1 cellular context compared by ENCODE assay signal in the genomic region with DNA sequence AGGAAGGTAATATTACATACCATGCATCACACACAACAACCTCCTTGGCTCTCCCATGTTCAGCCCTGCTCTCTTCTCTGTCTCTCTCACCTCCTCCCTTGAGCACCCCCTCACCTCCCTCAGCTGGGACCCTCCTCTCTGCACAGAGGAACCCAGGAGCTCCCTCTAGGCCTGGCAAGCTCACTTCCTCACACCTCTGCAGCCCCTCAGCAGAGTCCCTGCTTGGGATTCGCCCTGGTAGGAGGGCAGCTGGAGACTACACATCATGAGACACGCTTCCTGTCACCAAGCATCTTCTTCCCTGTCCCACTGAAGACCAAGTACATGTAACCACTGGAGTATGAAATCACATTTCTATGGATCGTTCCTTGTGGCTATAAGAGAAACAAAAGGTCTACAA.
TF ChIP-seq lines count a peak whose summit lies in the region.

No MANE protein-coding gene starts in this region.

TF ChIP-seq in GM23338, 12 proteins besides CTCF, POLR2A, EP300 and RAD21 (continued from another document):
- TF ChIP-seq, protein P1, sequence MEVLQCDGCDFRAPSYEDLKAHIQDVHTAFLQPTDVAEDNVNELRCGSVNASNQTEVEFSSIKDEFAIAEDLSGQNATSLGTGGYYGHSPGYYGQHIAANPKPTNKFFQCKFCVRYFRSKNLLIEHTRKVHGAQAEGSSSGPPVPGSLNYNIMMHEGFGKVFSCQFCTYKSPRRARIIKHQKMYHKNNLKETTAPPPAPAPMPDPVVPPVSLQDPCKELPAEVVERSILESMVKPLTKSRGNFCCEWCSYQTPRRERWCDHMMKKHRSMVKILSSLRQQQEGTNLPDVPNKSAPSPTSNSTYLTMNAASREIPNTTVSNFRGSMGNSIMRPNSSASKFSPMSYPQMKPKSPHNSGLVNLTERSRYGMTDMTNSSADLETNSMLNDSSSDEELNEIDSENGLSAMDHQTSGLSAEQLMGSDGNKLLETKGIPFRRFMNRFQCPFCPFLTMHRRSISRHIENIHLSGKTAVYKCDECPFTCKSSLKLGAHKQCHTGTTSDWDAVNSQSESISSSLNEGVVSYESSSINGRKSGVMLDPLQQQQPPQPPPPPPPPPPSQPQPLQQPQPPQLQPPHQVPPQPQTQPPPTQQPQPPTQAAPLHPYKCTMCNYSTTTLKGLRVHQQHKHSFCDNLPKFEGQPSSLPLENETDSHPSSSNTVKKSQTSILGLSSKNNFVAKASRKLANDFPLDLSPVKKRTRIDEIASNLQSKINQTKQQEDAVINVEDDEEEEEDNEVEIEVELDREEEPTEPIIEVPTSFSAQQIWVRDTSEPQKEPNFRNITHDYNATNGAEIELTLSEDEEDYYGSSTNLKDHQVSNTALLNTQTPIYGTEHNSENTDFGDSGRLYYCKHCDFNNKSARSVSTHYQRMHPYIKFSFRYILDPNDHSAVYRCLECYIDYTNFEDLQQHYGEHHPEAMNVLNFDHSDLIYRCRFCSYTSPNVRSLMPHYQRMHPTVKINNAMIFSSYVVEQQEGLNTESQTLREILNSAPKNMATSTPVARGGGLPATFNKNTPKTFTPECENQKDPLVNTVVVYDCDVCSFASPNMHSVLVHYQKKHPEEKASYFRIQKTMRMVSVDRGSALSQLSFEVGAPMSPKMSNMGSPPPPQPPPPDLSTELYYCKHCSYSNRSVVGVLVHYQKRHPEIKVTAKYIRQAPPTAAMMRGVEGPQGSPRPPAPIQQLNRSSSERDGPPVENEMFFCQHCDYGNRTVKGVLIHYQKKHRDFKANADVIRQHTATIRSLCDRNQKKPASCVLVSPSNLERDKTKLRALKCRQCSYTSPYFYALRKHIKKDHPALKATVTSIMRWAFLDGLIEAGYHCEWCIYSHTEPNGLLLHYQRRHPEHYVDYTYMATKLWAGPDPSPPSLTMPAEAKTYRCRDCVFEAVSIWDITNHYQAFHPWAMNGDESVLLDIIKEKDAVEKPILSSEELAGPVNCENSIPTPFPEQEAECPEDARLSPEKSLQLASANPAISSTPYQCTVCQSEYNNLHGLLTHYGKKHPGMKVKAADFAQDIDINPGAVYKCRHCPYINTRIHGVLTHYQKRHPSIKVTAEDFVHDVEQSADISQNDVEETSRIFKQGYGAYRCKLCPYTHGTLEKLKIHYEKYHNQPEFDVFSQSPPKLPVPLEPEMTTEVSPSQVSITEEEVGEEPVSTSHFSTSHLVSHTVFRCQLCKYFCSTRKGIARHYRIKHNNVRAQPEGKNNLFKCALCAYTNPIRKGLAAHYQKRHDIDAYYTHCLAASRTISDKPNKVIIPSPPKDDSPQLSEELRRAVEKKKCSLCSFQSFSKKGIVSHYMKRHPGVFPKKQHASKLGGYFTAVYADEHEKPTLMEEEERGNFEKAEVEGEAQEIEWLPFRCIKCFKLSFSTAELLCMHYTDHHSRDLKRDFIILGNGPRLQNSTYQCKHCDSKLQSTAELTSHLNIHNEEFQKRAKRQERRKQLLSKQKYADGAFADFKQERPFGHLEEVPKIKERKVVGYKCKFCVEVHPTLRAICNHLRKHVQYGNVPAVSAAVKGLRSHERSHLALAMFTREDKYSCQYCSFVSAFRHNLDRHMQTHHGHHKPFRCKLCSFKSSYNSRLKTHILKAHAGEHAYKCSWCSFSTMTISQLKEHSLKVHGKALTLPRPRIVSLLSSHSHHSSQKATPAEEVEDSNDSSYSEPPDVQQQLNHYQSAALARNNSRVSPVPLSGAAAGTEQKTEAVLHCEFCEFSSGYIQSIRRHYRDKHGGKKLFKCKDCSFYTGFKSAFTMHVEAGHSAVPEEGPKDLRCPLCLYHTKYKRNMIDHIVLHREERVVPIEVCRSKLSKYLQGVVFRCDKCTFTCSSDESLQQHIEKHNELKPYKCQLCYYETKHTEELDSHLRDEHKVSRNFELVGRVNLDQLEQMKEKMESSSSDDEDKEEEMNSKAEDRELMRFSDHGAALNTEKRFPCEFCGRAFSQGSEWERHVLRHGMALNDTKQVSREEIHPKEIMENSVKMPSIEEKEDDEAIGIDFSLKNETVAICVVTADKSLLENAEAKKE (CRISPR knock-in tag; IDR thresholded peaks at IDR 0.05) = no peak
- TF ChIP-seq EZH2phosphoT487 (IDR thresholded peaks at IDR 0.05; ENCODE audit: unreplicated experiment) (no peak), ETS1 (IDR thresholded peaks at IDR 0.05) (no peak), ZNF331 (CRISPR knock-in tag; IDR thresholded peaks at IDR 0.05; ENCODE audit: low read depth) (no peak), CREB1 (CRISPR knock-in tag; IDR thresholded peaks at IDR 0.05; ENCODE audit: low read depth) (no peak), NANOG (IDR thresholded peaks at IDR 0.05; ENCODE audit: borderline replicate concordance) (no peak), POLR2AphosphoS5 (IDR thresholded peaks at IDR 0.05; ENCODE audit: low read depth) (no peak), ZNF114 (CRISPR knock-in tag; IDR thresholded peaks at IDR 0.05) (no peak)
- TF ChIP-seq, protein P2, sequence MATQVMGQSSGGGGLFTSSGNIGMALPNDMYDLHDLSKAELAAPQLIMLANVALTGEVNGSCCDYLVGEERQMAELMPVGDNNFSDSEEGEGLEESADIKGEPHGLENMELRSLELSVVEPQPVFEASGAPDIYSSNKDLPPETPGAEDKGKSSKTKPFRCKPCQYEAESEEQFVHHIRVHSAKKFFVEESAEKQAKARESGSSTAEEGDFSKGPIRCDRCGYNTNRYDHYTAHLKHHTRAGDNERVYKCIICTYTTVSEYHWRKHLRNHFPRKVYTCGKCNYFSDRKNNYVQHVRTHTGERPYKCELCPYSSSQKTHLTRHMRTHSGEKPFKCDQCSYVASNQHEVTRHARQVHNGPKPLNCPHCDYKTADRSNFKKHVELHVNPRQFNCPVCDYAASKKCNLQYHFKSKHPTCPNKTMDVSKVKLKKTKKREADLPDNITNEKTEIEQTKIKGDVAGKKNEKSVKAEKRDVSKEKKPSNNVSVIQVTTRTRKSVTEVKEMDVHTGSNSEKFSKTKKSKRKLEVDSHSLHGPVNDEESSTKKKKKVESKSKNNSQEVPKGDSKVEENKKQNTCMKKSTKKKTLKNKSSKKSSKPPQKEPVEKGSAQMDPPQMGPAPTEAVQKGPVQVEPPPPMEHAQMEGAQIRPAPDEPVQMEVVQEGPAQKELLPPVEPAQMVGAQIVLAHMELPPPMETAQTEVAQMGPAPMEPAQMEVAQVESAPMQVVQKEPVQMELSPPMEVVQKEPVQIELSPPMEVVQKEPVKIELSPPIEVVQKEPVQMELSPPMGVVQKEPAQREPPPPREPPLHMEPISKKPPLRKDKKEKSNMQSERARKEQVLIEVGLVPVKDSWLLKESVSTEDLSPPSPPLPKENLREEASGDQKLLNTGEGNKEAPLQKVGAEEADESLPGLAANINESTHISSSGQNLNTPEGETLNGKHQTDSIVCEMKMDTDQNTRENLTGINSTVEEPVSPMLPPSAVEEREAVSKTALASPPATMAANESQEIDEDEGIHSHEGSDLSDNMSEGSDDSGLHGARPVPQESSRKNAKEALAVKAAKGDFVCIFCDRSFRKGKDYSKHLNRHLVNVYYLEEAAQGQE (IDR thresholded peaks at IDR 0.05; ENCODE audit: unreplicated experiment) = no peak
